Comparison of ENCODE assay signal across 8 cellular contexts in genomic region chr3:194137314-194138097, GRCh38. TPM values are rescaled to one million over a fixed set of nuclear protein-coding genes. Genes with fewer than 3 reads are reported as not detected.
DNase-seq lines count a peak whose midpoint lies in the region; ATAC-seq and TF ChIP-seq lines count a peak whose summit lies in the region.

No MANE protein-coding gene starts in this region.

- intact Hi-C loops in CD14-positive monocyte (cut with micrococcal nuclease) (loop anchor here (2.0 to 5.0 kb wide), 4 partner anchors 50 to 135 kb away; no protein-coding TSS in a partner anchor), OCI-LY7 (cut with micrococcal nuclease; ENCODE audit: unreplicated experiment) (loop anchor here (1.0 to 5.0 kb wide), 6 partner anchors 66 to 470 kb away; partner anchors contain the start of gene ATP13A3), ovary (cut with DNase I) (loop anchor here (2.0 to 10.0 kb wide), 9 partner anchors 63 to 355 kb away; no protein-coding TSS in a partner anchor)

- TF ChIP-seq CTCF in CD14-positive monocyte (IDR thresholded peaks at IDR 0.05) (peak; percentile 58), OCI-LY7 (conservative IDR thresholded peaks at IDR 0.05; ENCODE audit: low read length) (peak; percentile 73; the same call in 1 of the 2 replicates), ovary (IDR thresholded peaks at IDR 0.05) (peak in 2 of 3 donors; percentile 47 to 58)

- H3K9me3 ChIP-seq in OCI-LY7 (ENCODE audit: low read length) (no peaks in the 10 kb centered on the region), ovary (no peaks in the 10 kb centered on the region)

- CTCF ChIA-PET in OCI-LY7 (lab: Charles Lee; ENCODE audit: unreplicated experiment), result interaction anchor here (0.6 to 1.1 kb wide), 7 partner anchors 14 to 347 kb away, joined by 3 to 5 read pairs (median 3); no protein-coding TSS in a partner anchor

- peak overlapping the region; percentile 77 to 92 for H3K4me3 Mint-ChIP-seq in CD14-positive monocyte

- H3K27ac Mint-ChIP-seq in CD14-positive monocyte, result peak overlapping the region; percentile 11 to 89 (median 79)

- no peaks in the 10 kb centered on the region for H3K9me2 ChIP-seq in OCI-LY7 (ENCODE audit: insufficient read depth, low read length)

- H3K9me3 Mint-ChIP-seq in CD14-positive monocyte, result peaks cover 0 to 47% (median 26%) of the 10 kb centered on the region in 7 donors

- TF ChIP-seq POLR2A in ovary (IDR thresholded peaks at IDR 0.05), result peak; percentile 6

- H3K27me3 ChIP-seq in ovary, result no peaks in the 10 kb centered on the region

- 0 to 1% (median 0%) methylated on average over 30 to 62 of the region's 62 CpGs for WGBS in ovary, 3 donors

- H3K4me1 ChIP-seq in OCI-LY7 (ENCODE audit: insufficient read depth, low read length, poor library complexity, severe bottlenecking), result peaks cover 55% of the 10 kb centered on the region
- peaks cover 14% of the 10 kb centered on the region for H3K4me1 ChIP-seq in ovary (ENCODE audit: insufficient read depth)

- peaks cover 78 to 92% (median 82%) of the 10 kb centered on the region in 3 donors for H3K27me3 Mint-ChIP-seq in CD14-positive monocyte (ENCODE audit: low read depth in 3 of 3)

- peaks cover 12% of the 10 kb centered on the region; the same call in 1 of the 2 replicates for H3K79me2 ChIP-seq in OCI-LY7 (ENCODE audit: insufficient read depth, low read depth, low read length)

- DNase-seq in CD14-positive monocyte (ENCODE audit: low spot score) (peak; percentile 84), OCI-LY7 (ENCODE audit: low spot score) (peak; percentile 75), glomerular visceral epithelial cell (ENCODE audit: extremely low spot score) (peak; percentile 85), ovary (peak; percentile 67 to 81 (median 75)), globus pallidus (ENCODE audit: low spot score) (no peak)
- DNase-seq in activated gamma-delta T cell treated with anti-CD3 and anti-CD28 coated beads, Interleukin-2, amount 50 U/mL, for 16 hours (ENCODE audit: low read depth), result peak; percentile 6

- no TSS peak for BruUV-seq in OCI-LY7 (replicated peaks; lab: Mats Ljungman, UMichigan)

- no peaks in the 10 kb centered on the region for H4K20me1 ChIP-seq in OCI-LY7 (ENCODE audit: insufficient read depth, low read length)

- H3K4me1 Mint-ChIP-seq in CD14-positive monocyte, result peaks cover 47% of the 10 kb centered on the region

- H3K4me3 ChIP-seq in OCI-LY7 (ENCODE audit: low read depth, low read length, poor library complexity, severe bottlenecking) (peak overlapping the region; percentile 84), ovary (peak overlapping the region; percentile 52)

- H3K4me2 ChIP-seq in OCI-LY7 (ENCODE audit: low read length), result peak overlapping the region; percentile 86

- H3K36me3 Mint-ChIP-seq in CD14-positive monocyte, result peaks cover 21 to 31% of the 10 kb centered on the region in 2 donors

- H3K36me3 ChIP-seq in OCI-LY7 (ENCODE audit: insufficient read depth, low read length) (peaks cover 7% of the 10 kb centered on the region; the same call in 1 of the 2 replicates), ovary (no peaks in the 10 kb centered on the region)

- ATAC-seq in GM18873 (IDR thresholded peaks at IDR 0.05; ENCODE audit: low FRiP score, unreplicated experiment) (peak; percentile 39), HG03280 (IDR thresholded peaks at IDR 0.05; ENCODE audit: unreplicated experiment) (peak; percentile 40)

- peak overlapping the region; percentile 81 for H2AFZ ChIP-seq in OCI-LY7 (ENCODE audit: low read length)

- POLR2A ChIA-PET in OCI-LY7 (lab: Charles Lee), result interaction anchor here (0.6 to 9.0 kb wide), 7 partner anchors 30 to 371 kb away, joined by 3 to 172 read pairs (median 8); no protein-coding TSS in a partner anchor

- H3K27ac ChIP-seq in OCI-LY7 (ENCODE audit: low read depth, low read length, poor library complexity, severe bottlenecking) (peak overlapping the region; percentile 75), ovary (peak overlapping the region; percentile 54 to 96)

- TF ChIP-seq EP300 in ovary (IDR thresholded peaks at IDR 0.05), result no peak

RNA-seq across cellular contexts. Expression of gene HES1, which starts 1.6 kb away (rescaled TPM):
- polyA plus RNA-seq in CD14-positive monocyte (under 1 TPM; 0.17 to 0.26 TPM), ovary (10 to 100 TPM; 18.5 to 35.0 TPM)
- total RNA-seq in OCI-LY7 (2014; rRNA removed; shearing (Covaris generic)), result 0.72 and 1.1 TPM in 2 replicates
- total RNA-seq in OCI-LY7 (2022) (3.0 and 3.4 TPM in 2 replicates), ovary (100 to 1,000 TPM in 1 of 7 donors, 10 to 100 TPM in 6; 16.7 to 116 (median 41.3) TPM)

Comparison
In these comparisons a context has a peak if more than half of its experiments do, and no peak if none do; other contexts are left out.
1. RNA of gene HES1, which starts 1.6 kb away (total RNA-seq): 16.7 to 116 TPM in ovary; 0.72 to 3.4 TPM in OCI-LY7; every median in the first group is over 4 times any median in the second.
2. Peak in every context shown above with its lines, with median percentiles within 50 percentile points of each other: CTCF ChIP-seq.